18 cellular contexts compared by ENCODE assay signal in genomic region chr1:6012529-6013318, GRCh38. TPM values are rescaled to one million over a fixed set of nuclear protein-coding genes. Genes with fewer than 3 reads are reported as not detected.
DNase-seq lines count a peak whose midpoint lies in the region; ATAC-seq and TF ChIP-seq lines count a peak whose summit lies in the region.
"Had no signal": no experiment of that assay in that cellular context is flagged by ENCODE, and none has a peak within 500 bp of the region (broad histone marks: within the 10 kb centered on the region; RNA-seq: fewer than 3 reads in every experiment).

No MANE protein-coding gene starts in this region.

- H3K9me3 ChIP-seq in lower lobe of right lung (no peaks in the 10 kb centered on the region), aorta (ENCODE audit: control insufficient read depth, low read length) (no peaks in the 10 kb centered on the region)

- peak overlapping the region; percentile 37 for H3K27ac Mint-ChIP-seq in activated CD4-positive, alpha-beta T cell treated with anti-CD3 and anti-CD28 coated beads for 36 hours
- H3K27ac Mint-ChIP-seq: activated CD4-positive, alpha-beta T cell treated with anti-CD3 and anti-CD28 coated beads, Interleukin-2, amount 10 ng/mL, durations not matched to agents 7 days and 5 days; activated naive CD4-positive, alpha-beta T cell treated with anti-CD3 and anti-CD28 coated beads for 36 hours had no signal

- CTCF ChIA-PET in activated CD4-positive, alpha-beta T cell treated with anti-CD3 and anti-CD28 coated beads for 36 hours (lab: Charles Lee): interaction anchor here (0.7 kb wide), 1 partner anchor 39 kb away, joined by 3 read pairs; no protein-coding TSS in a partner anchor

- H3K36me3 ChIP-seq in lower lobe of right lung: no peaks in the 10 kb centered on the region
- H3K36me3 ChIP-seq in aorta (ENCODE audit: control insufficient read depth in 1 of 2, insufficient read depth in 2 of 2, low read length in 1 of 2): no peaks in the 10 kb centered on the region

- H3K27ac ChIP-seq in lower lobe of right lung (no peak overlapping the region), aorta (ENCODE audit: low read depth in 1 of 2, low read length in 2 of 2) (no peak overlapping the region)
- H3K27ac ChIP-seq: 22Rv1 had no signal

- no peak overlapping the region for H3K4me3 Mint-ChIP-seq in activated CD4-positive, alpha-beta T cell treated with anti-CD3 and anti-CD28 coated beads for 36 hours
- H3K4me3 Mint-ChIP-seq: activated CD4-positive, alpha-beta T cell treated with anti-CD3 and anti-CD28 coated beads, Interleukin-2, amount 10 ng/mL, durations not matched to agents 7 days and 5 days; activated naive CD4-positive, alpha-beta T cell treated with anti-CD3 and anti-CD28 coated beads for 36 hours had no signal

- DNase-seq in activated CD4-positive, alpha-beta T cell treated with anti-CD3 and anti-CD28 coated beads for 36 hours: no peak
- DNase-seq in activated CD4-positive, alpha-beta T cell treated with anti-CD3 and anti-CD28 coated beads, Interleukin-2, amount 50 U/mL, for 48 hours: no peak
- DNase-seq in effector CD4-positive, alpha-beta T cell: peak; percentile 30
- DNase-seq in lower lobe of right lung: peak; percentile 31
- peak; percentile 21 to 60 for DNase-seq in aorta
- DNase-seq in globus pallidus (ENCODE audit: low spot score): no peak
- DNase-seq in Kasumi-1 (lab: John Stamatoyannopoulos, UW): no peak
- DNase-seq in NCI-H748 (lab: John Stamatoyannopoulos, UW; ENCODE audit: unreplicated experiment): no peak
- DNase-seq: activated CD4-positive, alpha-beta T cell treated with anti-CD3 and anti-CD28 coated beads, Interleukin-2, amount 10 ng/mL, durations not matched to agents 7 days and 5 days; activated naive CD4-positive, alpha-beta T cell treated with anti-CD3 and anti-CD28 coated beads for 36 hours; cortex of kidney; DMS 273 treated with DMSO at 0.1 percent for 48 hours; foreskin melanocyte; GDM1; NCI-H1436; stimulated activated CD4-positive, alpha-beta T cell treated with anti-CD3 and anti-CD28 coated beads, Interleukin-2, amount 100 ng/mL, for 48 hours; substantia nigra had no signal

- 81 to 88% methylated on average over 17 of the region's 17 CpGs for WGBS in aorta, 2 donors

- no peak for TF ChIP-seq CTCF in lower lobe of right lung (IDR thresholded peaks at IDR 0.05)

- H3K27me3 ChIP-seq in lower lobe of right lung (ENCODE audit: low read depth) (no peaks in the 10 kb centered on the region), aorta (ENCODE audit: control insufficient read depth in 1 of 2, insufficient read depth in 2 of 2, low read length in 1 of 2) (no peaks in the 10 kb centered on the region)

- POLR2A ChIA-PET in activated CD4-positive, alpha-beta T cell treated with anti-CD3 and anti-CD28 coated beads for 36 hours (lab: Charles Lee): no interaction called here

- H3K4me3 ChIP-seq in lower lobe of right lung: no peak overlapping the region
- H3K4me3 ChIP-seq in aorta (ENCODE audit: low read length in 2 of 2): no peak overlapping the region

- H3K9me3 Mint-ChIP-seq in activated CD4-positive, alpha-beta T cell treated with anti-CD3 and anti-CD28 coated beads for 36 hours (ENCODE audit: low read depth): no peaks in the 10 kb centered on the region
- H3K9me3 Mint-ChIP-seq: activated CD4-positive, alpha-beta T cell treated with anti-CD3 and anti-CD28 coated beads, Interleukin-2, amount 10 ng/mL, durations not matched to agents 7 days and 5 days; activated naive CD4-positive, alpha-beta T cell treated with anti-CD3 and anti-CD28 coated beads for 36 hours had no signal

- ATAC-seq in activated CD4-positive, alpha-beta T cell treated with anti-CD3 and anti-CD28 coated beads for 36 hours: peak; percentile 23
- ATAC-seq in lower lobe of right lung (no peak), aorta (ENCODE audit: low FRiP score) (no peak)

- peaks cover 2% of the 10 kb centered on the region for H3K4me1 Mint-ChIP-seq in activated CD4-positive, alpha-beta T cell treated with anti-CD3 and anti-CD28 coated beads for 36 hours

- peaks cover 10% of the 10 kb centered on the region for H3K36me3 Mint-ChIP-seq in activated CD4-positive, alpha-beta T cell treated with anti-CD3 and anti-CD28 coated beads for 36 hours (ENCODE audit: low read depth)

- intact Hi-C loops in activated CD4-positive, alpha-beta T cell treated with anti-CD3 and anti-CD28 coated beads for 36 hours (cut with DNase I, micrococcal nuclease): no loop called here
- intact Hi-C loops in lower lobe of right lung (cut with DNase I): no loop called here
- intact Hi-C loops in aorta (cut with DNase I): no loop called here

- H3K4me1 ChIP-seq in lower lobe of right lung (peaks cover 5% of the 10 kb centered on the region), aorta (ENCODE audit: control insufficient read depth in 1 of 2, insufficient read depth in 2 of 2, low read length in 2 of 2) (no peaks in the 10 kb centered on the region)

- H3K27me3 Mint-ChIP-seq in activated CD4-positive, alpha-beta T cell treated with anti-CD3 and anti-CD28 coated beads for 36 hours: no peaks in the 10 kb centered on the region
- H3K27me3 Mint-ChIP-seq: activated CD4-positive, alpha-beta T cell treated with anti-CD3 and anti-CD28 coated beads, Interleukin-2, amount 10 ng/mL, durations not matched to agents 7 days and 5 days had no signal

RNA-seq across cellular contexts. Expression of gene NPHP4, which starts 20.5 kb away (rescaled TPM):
- 10 to 100 TPM; 12.9 to 14.1 TPM for total RNA-seq in activated CD4-positive, alpha-beta T cell treated with anti-CD3 and anti-CD28 coated beads for 36 hours
- total RNA-seq in lower lobe of right lung (16.1 TPM), aorta (10 to 100 TPM in 1 of 2 donors, 1 to 10 TPM in 1; 7.8 to 15.1 TPM)
- 1 to 10 TPM; 2.4 to 4.8 TPM for polyA plus RNA-seq in aorta

RNA-seq across cellular contexts. Expression of gene KCNAB2, which starts 33.0 kb away (rescaled TPM):
- 100 to 1,000 TPM; 231 to 258 TPM for total RNA-seq in activated CD4-positive, alpha-beta T cell treated with anti-CD3 and anti-CD28 coated beads for 36 hours
- 119 TPM for total RNA-seq in lower lobe of right lung
- 10 to 100 TPM; 17.1 to 36.2 TPM for total RNA-seq in aorta
- polyA plus RNA-seq in aorta: 1 to 10 TPM; 5.5 to 6.6 TPM

Comparison
In these comparisons a context has a peak if more than half of its experiments do, and no peak if none do; other contexts are left out.
1. DNase-seq: peak in effector CD4-positive, alpha-beta T cell (single experiment), lower lobe of right lung (single experiment) and aorta (2 of 2); none in activated CD4-positive, alpha-beta T cell treated with anti-CD3 and anti-CD28 coated beads for 36 hours (single experiment), activated CD4-positive, alpha-beta T cell treated with anti-CD3 and anti-CD28 coated beads, Interleukin-2, amount 50 U/mL, for 48 hours (0 of 2), globus pallidus (single experiment), Kasumi-1 (0 of 2) and NCI-H748 (single experiment).